Comparison of ENCODE assay signal across 8 cellular contexts in genomic region chr5:93584531-93585053, GRCh38. TPM values are rescaled to one million over a fixed set of nuclear protein-coding genes. Genes with fewer than 3 reads are reported as not detected.
DNase-seq lines count a peak whose midpoint lies in the region; ATAC-seq, FAIRE-seq and TF ChIP-seq lines count a peak whose summit lies in the region.

No MANE protein-coding gene starts in this region.

- POLR2A ChIA-PET in A549 (lab: Yijun Ruan, JAX) = interaction anchor here (0.7 to 1.3 kb wide), 3 partner anchors 36 to 527 kb away, joined by 3 to 6 read pairs (median 5); a partner anchor contains a TSS

- no peak overlapping the region for H3K4ac ChIP-seq in mesendoderm (ENCODE audit: low read depth, low read length)

- no peaks in the 10 kb centered on the region for H3K36me3 ChIP-seq in ascending aorta
- no peaks in the 10 kb centered on the region for H3K36me3 ChIP-seq in mesendoderm (ENCODE audit: control insufficient read depth, insufficient read depth, low read length)

- H3K9me3 ChIP-seq in A549 (no peaks in the 10 kb centered on the region), ascending aorta (no peaks in the 10 kb centered on the region)

- no peak overlapping the region for H4K8ac ChIP-seq in mesendoderm (ENCODE audit: low read depth, low read length)

- H2BK15ac ChIP-seq in mesendoderm (replicated peaks; ENCODE audit: low read depth) = no peak overlapping the region

- H3K56ac ChIP-seq in mesendoderm (ENCODE audit: low read length) = no peak overlapping the region

- TF ChIP-seq RAD21 in A549 (conservative IDR thresholded peaks at IDR 0.05 in 1 of 2, IDR thresholded peaks at IDR 0.05 in 1 of 2) = no peak

- no peaks in the 10 kb centered on the region for H3K79me2 ChIP-seq in mesendoderm (ENCODE audit: control insufficient read depth, insufficient read depth, low read length)

- no peak for FAIRE-seq in A549 (lab: Jason Lieb, UNC)

- H3K27me3 ChIP-seq in ascending aorta (peaks cover 12% of the 10 kb centered on the region), mesendoderm (ENCODE audit: insufficient read depth, low read length, poor library complexity) (peaks cover 39% of the 10 kb centered on the region)

- TF ChIP-seq CTCF in A549 (IDR thresholded peaks at IDR 0.05) = no peak
- no peak for TF ChIP-seq CTCF in ascending aorta (IDR thresholded peaks at IDR 0.05)

- H2BK120ac ChIP-seq in mesendoderm (ENCODE audit: low read depth, low read length) = no peak overlapping the region

- TF ChIP-seq POLR2A in A549 (IDR thresholded peaks at IDR 0.05; ENCODE audit: low read length) = no peak

- intact Hi-C loops in ascending aorta (cut with DNase I) = no loop called here

- H3K4me3 ChIP-seq in A549 (peak overlapping the region; percentile 78), GM08714 (ENCODE audit: low read length) (peak overlapping the region; percentile 54), ascending aorta (peak overlapping the region; percentile 63 to 89), mesendoderm (ENCODE audit: low read length) (no peak overlapping the region)

- no peak overlapping the region for H3K9ac ChIP-seq in mesendoderm (ENCODE audit: low read length)

- H4K5ac ChIP-seq in mesendoderm (ENCODE audit: low read length) = no peak overlapping the region

- ATAC-seq in A549 (peak in 1 of 2 experiments; percentile 6; a peak in 1 of 6 replicates), HG03139 (IDR thresholded peaks at IDR 0.05; ENCODE audit: unreplicated experiment) (no peak)

- 0% methylated on average over 11 of the region's 54 CpGs for WGBS in A549 (ENCODE audit: missing lambda C conversion rate)
- no CpG with 5 or more reads among the region's 54 CpGs for WGBS in mesendoderm (ENCODE audit: extremely low coverage, insufficient coverage, low lambda C conversion rate)

- H2BK5ac ChIP-seq in mesendoderm (ENCODE audit: low read length) = no peak overlapping the region

- H3K4me1 ChIP-seq in A549 (0 out of 3 replicates have a peak, but pooled peaks cover 2% of the 10 kb centered on the region), ascending aorta (peaks cover 10 to 21% of the 10 kb centered on the region in 2 donors), mesendoderm (ENCODE audit: control insufficient read depth, low read depth, low read length) (no peaks in the 10 kb centered on the region)

- no peak overlapping the region for H2AK5ac ChIP-seq in mesendoderm (ENCODE audit: low read length)

- no peaks in the 10 kb centered on the region for H3K79me1 ChIP-seq in mesendoderm (ENCODE audit: low read length)

- H3K4me2 ChIP-seq in A549 (peak overlapping the region; percentile 99), mesendoderm (ENCODE audit: low read length) (peak overlapping the region; percentile 35)

- H3K18ac ChIP-seq in mesendoderm (ENCODE audit: low read length) = peak overlapping the region; percentile 52

- DNase-seq in A549 (ENCODE audit: low read depth in 1 of 2, low spot score in 1 of 2) (no peak), ascending aorta (ENCODE audit: low spot score in 2 of 2) (no peak), mesendoderm (no peak), NCI-H2171 treated with DMSO at 0.1 percent for 48 hours (lab: John Stamatoyannopoulos, UW) (no peak), mucosa of gallbladder (ENCODE audit: low spot score) (no peak), cerebellar cortex (ENCODE audit: low spot score) (no peak)

- H3K27ac ChIP-seq in A549 = peak overlapping the region; percentile 87 to 94
- no peak overlapping the region for H3K27ac ChIP-seq in ascending aorta
- H3K27ac ChIP-seq in mesendoderm (ENCODE audit: low read depth, low read length) = no peak overlapping the region

- H3K23ac ChIP-seq in mesendoderm (ENCODE audit: low read length) = no peak overlapping the region

- CTCF ChIA-PET in A549 (lab: Yijun Ruan, JAX) = interaction anchor here (1.0 to 1.5 kb wide), 4 partner anchors 19 to 681 kb away, joined by 3 read pairs; no protein-coding TSS in a partner anchor

- TF ChIP-seq EP300 in A549 (IDR thresholded peaks at IDR 0.05) = no peak

TF ChIP-seq in A549, 52 proteins besides CTCF, POLR2A, EP300 and RAD21:
- TF ChIP-seq CHD2 (IDR thresholded peaks at IDR 0.05; ENCODE audit: low read length, partially characterized antibody) (no peak), NPAS2 (CRISPR knock-in tag; IDR thresholded peaks at IDR 0.05; ENCODE audit: borderline replicate concordance) (no peak), HEYL (CRISPR knock-in tag; IDR thresholded peaks at IDR 0.05) (no peak), FOSL2 (IDR thresholded peaks at IDR 0.05) (no peak), FOSL2 (CRISPR knock-in tag; IDR thresholded peaks at IDR 0.05) (no peak), CEBPB (IDR thresholded peaks at IDR 0.05) (peak; percentile 33 to 43; a peak in 2 of 4 replicates), E2F6 (IDR thresholded peaks at IDR 0.05; ENCODE audit: borderline replicate concordance, low read depth) (no peak), RNF2 (IDR thresholded peaks at IDR 0.05; ENCODE audit: borderline replicate concordance, low read depth) (no peak), BCL3 (IDR thresholded peaks at IDR 0.05) (0 out of 3 replicates have a peak, but pooled peaks have one; percentile 9), CHD4 (IDR thresholded peaks at IDR 0.05; ENCODE audit: borderline replicate concordance) (no peak), HMGXB4 (CRISPR knock-in tag; IDR thresholded peaks at IDR 0.05; ENCODE audit: borderline replicate concordance) (no peak), ATOH8 (CRISPR knock-in tag; IDR thresholded peaks at IDR 0.05; ENCODE audit: low read depth) (no peak)
- TF ChIP-seq, protein P1, sequence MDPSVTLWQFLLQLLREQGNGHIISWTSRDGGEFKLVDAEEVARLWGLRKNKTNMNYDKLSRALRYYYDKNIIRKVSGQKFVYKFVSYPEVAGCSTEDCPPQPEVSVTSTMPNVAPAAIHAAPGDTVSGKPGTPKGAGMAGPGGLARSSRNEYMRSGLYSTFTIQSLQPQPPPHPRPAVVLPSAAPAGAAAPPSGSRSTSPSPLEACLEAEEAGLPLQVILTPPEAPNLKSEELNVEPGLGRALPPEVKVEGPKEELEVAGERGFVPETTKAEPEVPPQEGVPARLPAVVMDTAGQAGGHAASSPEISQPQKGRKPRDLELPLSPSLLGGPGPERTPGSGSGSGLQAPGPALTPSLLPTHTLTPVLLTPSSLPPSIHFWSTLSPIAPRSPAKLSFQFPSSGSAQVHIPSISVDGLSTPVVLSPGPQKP (IDR thresholded peaks at IDR 0.05; ENCODE audit: low read depth, low read length) = no peak

RNA-seq across cellular contexts. Expression of gene NR2F1, which starts 1.6 kb away (rescaled TPM):
- polyA plus RNA-seq in A549 (2011; rRNA removed) (5.0 and 5.2 TPM in 2 replicates), A549 (2017; fragmentation: RNase III; extraction: RNeasy Plus Mini Kit Qiagen cat#74134 plus additional on column Dnase treatment) (4.9 to 6.3 TPM (median 5.2 TPM) in 3 replicates)
- polyA plus RNA-seq in A549 (2012; cell fraction: cytosol; rRNA removed) = 10.5 and 14.6 TPM in 2 replicates
- polyA plus RNA-seq in A549 (2012; cell fraction: nucleus; rRNA removed) = 16.2 and 24.0 TPM in 2 replicates
- polyA minus RNA-seq in A549 (2011; rRNA and poly(A)+ RNA removed) = 5.9 and 6.3 TPM in 2 replicates
- total RNA-seq in ascending aorta (8.0 TPM), mucosa of gallbladder (162 TPM)
- not detected for polyA plus RNA-seq in mesendoderm (2013, experiment 1 of 2)
- polyA plus RNA-seq in mesendoderm (2013, experiment 2 of 2) = not detected

RNA-seq across cellular contexts. Expression of gene NR2F1-AS1, which starts 3.6 kb away (rescaled TPM):
- polyA plus RNA-seq in A549 (2011; rRNA removed) (8.3 and 8.8 TPM in 2 replicates), A549 (2017; fragmentation: RNase III; extraction: RNeasy Plus Mini Kit Qiagen cat#74134 plus additional on column Dnase treatment) (3.5 to 5.5 TPM (median 5.4 TPM) in 3 replicates)
- polyA plus RNA-seq in A549 (2012; cell fraction: cytosol; rRNA removed) = 1.3 TPM in 2 replicates
- 0.37 and 0.39 TPM in 2 replicates for polyA plus RNA-seq in A549 (2012; cell fraction: nucleus; rRNA removed)
- polyA minus RNA-seq in A549 (2011; rRNA and poly(A)+ RNA removed) = 2.8 and 3.6 TPM in 2 replicates
- total RNA-seq in ascending aorta (0.85 TPM), mucosa of gallbladder (29.5 TPM)
- polyA plus RNA-seq in mesendoderm (2013, experiment 1 of 2) = 0.53 TPM
- polyA plus RNA-seq in mesendoderm (2013, experiment 2 of 2) = 0.66 TPM

Comparison
In these comparisons a context has a peak if more than half of its experiments do, and no peak if none do; other contexts are left out.
1. H3K27ac ChIP-seq: peak in A549 (2 of 2); none in ascending aorta (0 of 2) and mesendoderm (single experiment).
2. RNA of gene NR2F1, which starts 1.6 kb away (total RNA-seq): 162 TPM in mucosa of gallbladder (single experiment); 8.0 TPM in ascending aorta (single experiment); every median in the first group is over 10 times any median in the second.
3. RNA of gene NR2F1-AS1, which starts 3.6 kb away (total RNA-seq): 29.5 TPM in mucosa of gallbladder (single experiment); 0.85 TPM in ascending aorta (single experiment); every median in the first group is over 10 times any median in the second.